ENCODE assay signal across 8 cellular contexts in the genomic region with DNA sequence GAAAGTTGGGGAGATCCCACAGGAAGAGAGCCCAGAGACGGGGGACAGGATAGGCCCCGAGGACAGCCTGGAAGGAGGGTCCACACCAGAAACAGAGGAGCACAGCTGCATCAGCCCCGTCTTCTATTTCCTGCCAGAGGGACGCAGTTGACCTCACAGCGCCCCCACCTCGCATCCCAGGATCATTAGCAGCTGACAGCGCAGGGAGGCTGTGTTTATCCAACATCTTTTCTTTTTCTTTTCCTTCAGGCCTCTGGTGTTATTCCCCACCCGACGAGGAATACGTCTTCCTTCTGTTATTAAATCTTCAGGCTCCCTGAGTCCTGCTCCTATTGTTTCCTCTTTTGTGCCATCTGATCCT.
A peak's percentile ranks its signal among the peaks of the same experiment; 100 is the strongest.
DNase-seq lines count a peak whose midpoint lies in the region; ATAC-seq, FAIRE-seq and TF ChIP-seq lines count a peak whose summit lies in the region.

No MANE protein-coding gene starts in this region.

- no peak overlapping the region for H3K27ac ChIP-seq in A673 (ENCODE audit: low read depth, low read length, poor library complexity, severe bottlenecking)

- H3K9me3 ChIP-seq in A673 (ENCODE audit: low read depth, low read length, poor library complexity, severe bottlenecking): no peaks in the 10 kb centered on the region
- H3K9me3 ChIP-seq in iPS-15b (ENCODE audit: control insufficient read depth, insufficient read depth, low read length): no peaks in the 10 kb centered on the region

- H3K4me3 ChIP-seq in A673 (ENCODE audit: low read depth, low read length, poor library complexity, severe bottlenecking) (peak overlapping the region; percentile 38), iPS-15b (ENCODE audit: low read depth, low read length) (peak overlapping the region; percentile 91)

- H3K27me3 ChIP-seq in A673 (replicated peaks; ENCODE audit: insufficient read depth, low read depth, low read length, poor library complexity): no peaks in the 10 kb centered on the region
- H3K27me3 ChIP-seq in iPS-15b (ENCODE audit: control insufficient read depth, insufficient read depth, low read length): peaks cover 20% of the 10 kb centered on the region

- FAIRE-seq in GM12892 (lab: Jason Lieb, UNC): no peak

- no peaks in the 10 kb centered on the region for H3K9me3 Mint-ChIP-seq in activated T-helper 2 cell treated with anti-CD3 and anti-CD28 coated beads, Interferon-gamma antibody, Interleukin-2, Interleukin-4, amounts not matched to agents 10 μg/mL and 5 μg/mL and 100 μg/mL, durations not matched to agents 14 hours and 24 hours and 36 hours
- no peaks in the 10 kb centered on the region for H3K9me3 Mint-ChIP-seq in stimulated activated memory B cell treated with anti-CD40 and anti-IgM and Interleukin-4, amounts not matched to agents 10 μg/mL and 1 μg/mL and 100 μg/mL, for 72 hours

- DNase-seq in A673 (ENCODE audit: low spot score) (peak; percentile 5), GM12892 (ENCODE audit: insufficient read length) (no peak)
- no peak for DNase-seq in activated T-helper 2 cell treated with anti-CD3 and anti-CD28 coated beads, Interferon-gamma antibody, Interleukin-2, Interleukin-4, amounts not matched to agents 10 μg/mL and 5 μg/mL and 100 μg/mL, durations not matched to agents 14 hours and 24 hours and 36 hours (ENCODE audit: low spot score)

- no peak overlapping the region for H3K27ac Mint-ChIP-seq in activated T-helper 2 cell treated with anti-CD3 and anti-CD28 coated beads, Interferon-gamma antibody, Interleukin-2, Interleukin-4, amounts not matched to agents 10 μg/mL and 5 μg/mL and 100 μg/mL, durations not matched to agents 14 hours and 24 hours and 36 hours
- H3K27ac Mint-ChIP-seq in stimulated activated memory B cell treated with anti-CD40 and anti-IgM and Interleukin-4, amounts not matched to agents 10 μg/mL and 1 μg/mL and 100 μg/mL, for 72 hours: peak overlapping the region; percentile 76

- TF ChIP-seq POLR2A in GM12892 (IDR thresholded peaks at IDR 0.05; ENCODE audit: low read depth, low read length): no peak

- ATAC-seq in GM18511 (IDR thresholded peaks at IDR 0.05; ENCODE audit: unreplicated experiment): peak; percentile 54
- peak; percentile 40 for ATAC-seq in HG03066 (IDR thresholded peaks at IDR 0.05; ENCODE audit: low read depth, unreplicated experiment)
- ATAC-seq in stimulated activated memory B cell treated with anti-CD40 and anti-IgM and Interleukin-4, amounts not matched to agents 10 μg/mL and 1 μg/mL and 100 μg/mL, for 72 hours: peak; percentile 24
- ATAC-seq in GM18519 (IDR thresholded peaks at IDR 0.05; ENCODE audit: low FRiP score, unreplicated experiment): no peak

- no peak overlapping the region for H3K9ac ChIP-seq in iPS-15b (ENCODE audit: low read depth, low read length)

- peaks cover 7% of the 10 kb centered on the region for H3K4me1 Mint-ChIP-seq in activated T-helper 2 cell treated with anti-CD3 and anti-CD28 coated beads, Interferon-gamma antibody, Interleukin-2, Interleukin-4, amounts not matched to agents 10 μg/mL and 5 μg/mL and 100 μg/mL, durations not matched to agents 14 hours and 24 hours and 36 hours (ENCODE audit: low read depth)
- peaks cover 17% of the 10 kb centered on the region for H3K4me1 Mint-ChIP-seq in stimulated activated memory B cell treated with anti-CD40 and anti-IgM and Interleukin-4, amounts not matched to agents 10 μg/mL and 1 μg/mL and 100 μg/mL, for 72 hours

- H3K36me3 ChIP-seq in A673 (ENCODE audit: insufficient read depth, low read length, poor library complexity, severe bottlenecking) (no peaks in the 10 kb centered on the region), iPS-15b (ENCODE audit: control insufficient read depth, insufficient read depth, low read length) (no peaks in the 10 kb centered on the region)

- CTCF ChIA-PET in A673 (lab: Charles Lee): no interaction called here

- no TSS peak for BruUV-seq in A673 (replicated peaks; lab: Mats Ljungman, UMichigan)

- H3K4me3 Mint-ChIP-seq in activated T-helper 2 cell treated with anti-CD3 and anti-CD28 coated beads, Interferon-gamma antibody, Interleukin-2, Interleukin-4, amounts not matched to agents 10 μg/mL and 5 μg/mL and 100 μg/mL, durations not matched to agents 14 hours and 24 hours and 36 hours (ENCODE audit: low read depth): peak overlapping the region; percentile 31
- H3K4me3 Mint-ChIP-seq in stimulated activated memory B cell treated with anti-CD40 and anti-IgM and Interleukin-4, amounts not matched to agents 10 μg/mL and 1 μg/mL and 100 μg/mL, for 72 hours: peak overlapping the region; percentile 80

- TF ChIP-seq CTCF in A673 (conservative IDR thresholded peaks at IDR 0.05; ENCODE audit: low read depth, low read length): peak; percentile 37; the same call in 1 of the 2 replicates

- intact Hi-C loops in A673 (cut with micrococcal nuclease; ENCODE audit: unreplicated experiment): no loop called here
- intact Hi-C loops in activated T-helper 2 cell treated with anti-CD3 and anti-CD28 coated beads, Interferon-gamma antibody, Interleukin-2, Interleukin-4, amounts not matched to agents 10 μg/mL and 5 μg/mL and 100 μg/mL, durations not matched to agents 14 hours and 24 hours and 36 hours (cut with micrococcal nuclease): no loop called here

- H3K36me3 Mint-ChIP-seq in activated T-helper 2 cell treated with anti-CD3 and anti-CD28 coated beads, Interferon-gamma antibody, Interleukin-2, Interleukin-4, amounts not matched to agents 10 μg/mL and 5 μg/mL and 100 μg/mL, durations not matched to agents 14 hours and 24 hours and 36 hours (ENCODE audit: low read depth): no peaks in the 10 kb centered on the region
- no peaks in the 10 kb centered on the region for H3K36me3 Mint-ChIP-seq in stimulated activated memory B cell treated with anti-CD40 and anti-IgM and Interleukin-4, amounts not matched to agents 10 μg/mL and 1 μg/mL and 100 μg/mL, for 72 hours

- POLR2A ChIA-PET in A673 (lab: Charles Lee; ENCODE audit: low non-redundant PET): no interaction called here

- H3K4me1 ChIP-seq in A673 (ENCODE audit: insufficient read depth, low read length, poor library complexity, severe bottlenecking) (peaks cover 9% of the 10 kb centered on the region), iPS-15b (ENCODE audit: control insufficient read depth, insufficient read depth, low read length) (peaks cover 8% of the 10 kb centered on the region)

- H3K27me3 Mint-ChIP-seq in activated T-helper 2 cell treated with anti-CD3 and anti-CD28 coated beads, Interferon-gamma antibody, Interleukin-2, Interleukin-4, amounts not matched to agents 10 μg/mL and 5 μg/mL and 100 μg/mL, durations not matched to agents 14 hours and 24 hours and 36 hours (ENCODE audit: low read depth): peaks cover 46% of the 10 kb centered on the region
- no peaks in the 10 kb centered on the region for H3K27me3 Mint-ChIP-seq in stimulated activated memory B cell treated with anti-CD40 and anti-IgM and Interleukin-4, amounts not matched to agents 10 μg/mL and 1 μg/mL and 100 μg/mL, for 72 hours
